In the genomic region with DNA sequence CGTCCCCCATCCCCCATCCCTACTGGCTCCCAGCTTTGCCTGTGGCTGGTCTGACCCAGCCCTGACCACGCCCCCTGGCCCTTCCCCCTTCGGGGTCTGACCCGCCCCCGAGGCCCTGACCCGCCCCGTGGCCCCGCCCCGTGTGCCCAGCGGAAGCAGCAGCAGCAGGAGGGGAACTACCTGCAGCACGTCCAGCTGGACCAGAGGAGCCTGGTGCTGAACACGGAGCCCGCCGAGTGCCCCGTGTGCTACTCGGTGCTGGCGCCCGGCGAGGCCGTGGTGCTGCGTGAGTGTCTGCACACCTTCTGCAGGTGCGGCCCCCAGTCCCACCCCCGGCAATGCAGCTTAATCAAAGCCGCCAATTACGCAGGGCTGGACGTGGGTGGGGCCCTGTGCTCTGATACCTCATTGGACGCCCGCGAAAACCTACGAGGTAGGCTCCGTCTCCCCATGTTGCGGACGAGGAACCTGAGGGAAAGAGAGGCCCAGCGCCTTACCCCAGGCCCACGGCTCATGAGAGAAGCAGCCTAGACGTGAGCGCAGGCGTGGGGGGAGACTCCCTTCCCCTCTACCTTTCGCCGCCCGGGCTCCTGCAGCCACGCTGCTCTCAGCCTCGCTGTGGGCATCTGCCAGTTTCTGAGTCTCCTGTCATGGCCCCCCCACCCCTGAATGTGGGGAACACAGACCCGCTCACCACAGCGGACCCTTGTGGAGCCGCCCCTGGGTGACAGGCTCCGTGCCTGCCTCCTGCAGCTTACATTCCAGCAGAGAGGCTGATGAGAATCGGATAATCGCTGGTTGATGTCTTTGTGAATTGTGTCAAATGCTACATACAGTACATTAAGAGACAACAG, we compare ENCODE assay signal across 12 cellular contexts. TPM values are rescaled to one million over a fixed set of nuclear protein-coding genes. Genes with fewer than 3 reads are reported as not detected.
DNase-seq lines count a peak whose midpoint lies in the region; ATAC-seq, FAIRE-seq and TF ChIP-seq lines count a peak whose summit lies in the region.
"Had no signal": no experiment of that assay in that cellular context is flagged by ENCODE, and none has a peak within 500 bp of the region (broad histone marks: within the 10 kb centered on the region; RNA-seq: fewer than 3 reads in every experiment).

No MANE protein-coding gene starts in this region.

- peaks cover 56% of the 10 kb centered on the region for H3K36me3 Mint-ChIP-seq in activated CD8-positive, alpha-beta memory T cell treated with anti-CD3 and anti-CD28 coated beads, Interleukin-2, amount 10 ng/mL, durations not matched to agents 7 days and 5 days

- no peaks in the 10 kb centered on the region for H3K27me3 ChIP-seq in spleen (replicated peaks in 1 of 7)
- H3K27me3 ChIP-seq: BLaER1 treated with 17β-estradiol and CSF1 and Interleukin-3, amounts not matched to agents 10 nM and 100 nM; body of pancreas had no signal

- no peak overlapping the region for H3K27ac Mint-ChIP-seq in activated CD8-positive, alpha-beta memory T cell treated with anti-CD3 and anti-CD28 coated beads, Interleukin-2, amount 10 ng/mL, durations not matched to agents 7 days and 5 days

- peak; percentile 38 for ATAC-seq in activated CD8-positive, alpha-beta memory T cell treated with anti-CD3 and anti-CD28 coated beads, Interleukin-2, amount 10 ng/mL, durations not matched to agents 7 days and 5 days
- ATAC-seq in HG03565 (IDR thresholded peaks at IDR 0.05; ENCODE audit: unreplicated experiment) = no peak
- ATAC-seq: body of pancreas had no signal

- no peaks in the 10 kb centered on the region for H3K9me3 ChIP-seq in spleen
- H3K9me3 ChIP-seq: BLaER1 treated with 17β-estradiol and CSF1 and Interleukin-3, amounts not matched to agents 10 nM and 100 nM; body of pancreas had no signal

- no peak overlapping the region for H3K4me3 Mint-ChIP-seq in activated CD8-positive, alpha-beta memory T cell treated with anti-CD3 and anti-CD28 coated beads, Interleukin-2, amount 10 ng/mL, durations not matched to agents 7 days and 5 days

- no peak overlapping the region for H3K4me3 ChIP-seq in spleen
- H3K4me3 ChIP-seq: BLaER1 treated with 17β-estradiol and CSF1 and Interleukin-3, amounts not matched to agents 10 nM and 100 nM; body of pancreas had no signal

- no peaks in the 10 kb centered on the region for H3K27me3 Mint-ChIP-seq in activated CD8-positive, alpha-beta memory T cell treated with anti-CD3 and anti-CD28 coated beads, Interleukin-2, amount 10 ng/mL, durations not matched to agents 7 days and 5 days

- CTCF ChIA-PET in activated CD8-positive, alpha-beta memory T cell treated with anti-CD3 and anti-CD28 coated beads, Interleukin-2, amount 10 ng/mL, durations not matched to agents 7 days and 5 days (lab: Charles Lee) = no interaction called here

- intact Hi-C loops in spleen (cut with DNase I; ENCODE audit: low total_unique reads) = no loop called here

- TF ChIP-seq CTCF in VCaP (conservative IDR thresholded peaks at IDR 0.05) = no peak
- no peak for TF ChIP-seq CTCF in spleen (IDR thresholded peaks at IDR 0.05 in 8 of 11, conservative IDR thresholded peaks at IDR 0.05 in 3 of 11)

- H3K4me1 ChIP-seq in spleen = peaks cover 0 to 33% (median 20%) of the 10 kb centered on the region in 6 donors

- H3K27ac ChIP-seq in VCaP (peak overlapping the region; percentile 34; the same call in 1 of the 2 replicates), spleen (no peak overlapping the region)
- H3K27ac ChIP-seq: BLaER1 treated with 17β-estradiol and CSF1 and Interleukin-3, amounts not matched to agents 10 nM and 100 nM; body of pancreas had no signal

- H3K4me1 Mint-ChIP-seq in activated CD8-positive, alpha-beta memory T cell treated with anti-CD3 and anti-CD28 coated beads, Interleukin-2, amount 10 ng/mL, durations not matched to agents 7 days and 5 days = peaks cover 19% of the 10 kb centered on the region

- no peak for TF ChIP-seq POLR2A in spleen (IDR thresholded peaks at IDR 0.05)

- peaks cover 2 to 97% (median 71%) of the 10 kb centered on the region in 6 donors for H3K36me3 ChIP-seq in spleen

- WGBS in spleen, 5 donors = 84 to 92% (median 91%) methylated on average over 26 to 48 of the region's 49 CpGs

- no peak for FAIRE-seq in RCC 7860 (lab: Jason Lieb, UNC)

- H3K9me3 Mint-ChIP-seq in activated CD8-positive, alpha-beta memory T cell treated with anti-CD3 and anti-CD28 coated beads, Interleukin-2, amount 10 ng/mL, durations not matched to agents 7 days and 5 days (ENCODE audit: low read depth) = no peaks in the 10 kb centered on the region

- DNase-seq in activated CD8-positive, alpha-beta memory T cell treated with anti-CD3 and anti-CD28 coated beads, Interleukin-2, amount 10 ng/mL, durations not matched to agents 7 days and 5 days = no peak
- DNase-seq in activated CD8-positive, alpha-beta memory T cell treated with anti-CD3 and anti-CD28 coated beads, Interleukin-2, amount 50 U/mL, for 4 hours = no peak
- DNase-seq in HuH-7 (ENCODE audit: low spot score) = peak; percentile 56
- peak; percentile 86 for DNase-seq in spleen
- no peak for DNase-seq in RCC 7860 (ENCODE audit: low spot score)
- no peak for DNase-seq in activated CD4-positive, alpha-beta T cell treated with anti-CD3 and anti-CD28 coated beads, Interleukin-2, amount 50 U/mL, for 48 hours
- DNase-seq: body of pancreas, foreskin melanocyte, MV-4-11 had no signal

RNA-seq across cellular contexts. Expression of gene RBCK1, which starts 12.8 kb away (rescaled TPM):
- total RNA-seq in activated CD8-positive, alpha-beta memory T cell treated with anti-CD3 and anti-CD28 coated beads, Interleukin-2, amount 10 ng/mL, durations not matched to agents 7 days and 5 days = 100 to 1,000 TPM; 114 to 173 TPM
- total RNA-seq in spleen = 100 to 1,000 TPM in 4 of 7 donors, 10 to 100 TPM in 3; 90.2 to 124 (median 105) TPM
- 100 to 1,000 TPM in 1 of 3 donors, 10 to 100 TPM in 2; 78.6 to 152 (median 98.9) TPM for polyA plus RNA-seq in spleen

RNA-seq across cellular contexts. Expression of gene TRIB3, which starts 40.4 kb away (rescaled TPM):
- total RNA-seq in activated CD8-positive, alpha-beta memory T cell treated with anti-CD3 and anti-CD28 coated beads, Interleukin-2, amount 10 ng/mL, durations not matched to agents 7 days and 5 days = 10 to 100 TPM; 22.4 to 25.4 TPM
- total RNA-seq in spleen = 10 to 100 TPM in 4 of 7 donors, 1 to 10 TPM in 3; 8.3 to 25.7 (median 12.0) TPM
- 10 to 100 TPM in 2 of 3 donors, 1 to 10 TPM in 1; 5.7 to 11.7 (median 11.6) TPM for polyA plus RNA-seq in spleen

RNA-seq across cellular contexts. Expression of gene TBC1D20, which starts 41.4 kb away (rescaled TPM):
- total RNA-seq in activated CD8-positive, alpha-beta memory T cell treated with anti-CD3 and anti-CD28 coated beads, Interleukin-2, amount 10 ng/mL, durations not matched to agents 7 days and 5 days = 10 to 100 TPM; 28.3 to 29.4 TPM
- 10 to 100 TPM; 30.6 to 41.0 (median 34.8) TPM for total RNA-seq in spleen
- polyA plus RNA-seq in spleen = 10 to 100 TPM in 2 of 3 donors, 1 to 10 TPM in 1; 9.2 to 15.1 (median 10.3) TPM

Comparison
In these comparisons a context has a peak if more than half of its experiments do, and no peak if none do; other contexts are left out.
1. DNase-seq: peak in HuH-7 (single experiment) and spleen (single experiment); none in activated CD8-positive, alpha-beta memory T cell treated with anti-CD3 and anti-CD28 coated beads, Interleukin-2, amount 10 ng/mL, durations not matched to agents 7 days and 5 days (single experiment), activated CD8-positive, alpha-beta memory T cell treated with anti-CD3 and anti-CD28 coated beads, Interleukin-2, amount 50 U/mL, for 4 hours (single experiment), RCC 7860 (single experiment) and activated CD4-positive, alpha-beta T cell treated with anti-CD3 and anti-CD28 coated beads, Interleukin-2, amount 50 U/mL, for 48 hours (0 of 2).